8 cellular contexts compared by ENCODE assay signal in genomic region chr2:68366083-68366560, GRCh38. TPM values are rescaled to one million over a fixed set of nuclear protein-coding genes. Genes with fewer than 3 reads are reported as not detected.
DNase-seq lines count a peak whose midpoint lies in the region; ATAC-seq and TF ChIP-seq lines count a peak whose summit lies in the region.

No MANE protein-coding gene starts in this region.

- H3K4me1 Mint-ChIP-seq in T-cell, result peaks cover 13 to 54% (median 18%) of the 10 kb centered on the region in 3 donors

- H3K4me3 Mint-ChIP-seq in T-cell, result peak overlapping the region; percentile 73 to 77 (median 73)

- peaks cover 2% of the 10 kb centered on the region for H3K36me3 Mint-ChIP-seq in T-cell

- peak overlapping the region; percentile 17 to 50 for H3K27ac Mint-ChIP-seq in T-cell

- no peak for TF ChIP-seq CTCF in BE2C (IDR thresholded peaks at IDR 0.05; ENCODE audit: low read depth, low read length)

- H3K4me1 ChIP-seq in BE2C, result no peaks in the 10 kb centered on the region

- no peaks in the 10 kb centered on the region for H3K9me3 ChIP-seq in BE2C

- intact Hi-C loops in sciatic nerve (cut with DNase I), result no loop called here

- H3K27me3 ChIP-seq in BE2C, result no peaks in the 10 kb centered on the region

- H3K9me3 Mint-ChIP-seq in T-cell, result peaks cover 0 to 6% (median 5%) of the 10 kb centered on the region in 3 donors

- POLR2A ChIA-PET in T-cell (lab: Charles Lee), result interaction anchor here in 1 of 2 donors (0.6 kb wide), 1 partner anchor 13 kb away, joined by 3 read pairs; no protein-coding TSS in a partner anchor

- peak in 1 of 34 experiments; percentile 26 for DNase-seq in T-cell
- no peak for DNase-seq in sciatic nerve (ENCODE audit: low spot score)
- DNase-seq in iPS-NIHi7 (ENCODE audit: extremely low spot score), result no peak
- no peak for DNase-seq in DMS153 treated with DMSO at 0.1 percent for 48 hours (lab: John Stamatoyannopoulos, UW; ENCODE audit: unreplicated experiment)
- DNase-seq in BE2C, result no peak

- peaks cover 0 to 4% of the 10 kb centered on the region in 2 donors for H3K27me3 Mint-ChIP-seq in T-cell

- no peaks in the 10 kb centered on the region for H3K36me3 ChIP-seq in BE2C

- H3K4me3 ChIP-seq in BE2C (ENCODE audit: low read depth, low read length), result no peak overlapping the region

- ATAC-seq in GM18868 (IDR thresholded peaks at IDR 0.05; ENCODE audit: unreplicated experiment) (peak; percentile 48), HG02798 (IDR thresholded peaks at IDR 0.05; ENCODE audit: poor library complexity, unreplicated experiment) (peak; percentile 42), T-cell (replicated peaks in 1 of 4) (peak in 1 of 4 experiments; percentile 35), sciatic nerve (peak; percentile 47), HG02973 (IDR thresholded peaks at IDR 0.05; ENCODE audit: unreplicated experiment) (no peak)

- CTCF ChIA-PET in T-cell (lab: Charles Lee), result interaction anchor here in 1 of 2 donors (0.9 kb wide), 3 partner anchors 13 to 101 kb away, joined by 3 to 5 read pairs (median 3); partner anchors contain the start of genes APLF and FBXO48

RNA-seq across cellular contexts. Expression of gene PLEK, which starts 1.0 kb away (rescaled TPM):
- 10 to 100 TPM in 4 of 5 donors, 1 to 10 TPM in 1; 5.1 to 28.4 (median 13.6) TPM for total RNA-seq in T-cell
- total RNA-seq in sciatic nerve, result 21.0 TPM
- 0.51 TPM for polyA plus RNA-seq in BE2C (2012; ENCODE audit: insufficient read depth, insufficient read length, low read depth)

RNA-seq across cellular contexts. Expression of gene CNRIP1, which starts 46.4 kb away (rescaled TPM):
- under 1 TPM in 3 of 5 donors, not detected in 2; 0.53 to 0.63 (median 0.59) TPM for total RNA-seq in T-cell
- 41.7 TPM for total RNA-seq in sciatic nerve
- polyA plus RNA-seq in BE2C (2012; ENCODE audit: insufficient read depth, insufficient read length, low read depth), result 31.8 TPM

Comparison
In these comparisons a context has a peak if more than half of its experiments do, and no peak if none do; other contexts are left out.
1. RNA of gene CNRIP1, which starts 46.4 kb away (total RNA-seq): 41.7 TPM in sciatic nerve (single experiment); 0.53 to 0.63 TPM in T-cell; every median in the first group is over 10 times any median in the second.